Comparison of ENCODE assay signal across 13 cellular contexts in the genomic region with DNA sequence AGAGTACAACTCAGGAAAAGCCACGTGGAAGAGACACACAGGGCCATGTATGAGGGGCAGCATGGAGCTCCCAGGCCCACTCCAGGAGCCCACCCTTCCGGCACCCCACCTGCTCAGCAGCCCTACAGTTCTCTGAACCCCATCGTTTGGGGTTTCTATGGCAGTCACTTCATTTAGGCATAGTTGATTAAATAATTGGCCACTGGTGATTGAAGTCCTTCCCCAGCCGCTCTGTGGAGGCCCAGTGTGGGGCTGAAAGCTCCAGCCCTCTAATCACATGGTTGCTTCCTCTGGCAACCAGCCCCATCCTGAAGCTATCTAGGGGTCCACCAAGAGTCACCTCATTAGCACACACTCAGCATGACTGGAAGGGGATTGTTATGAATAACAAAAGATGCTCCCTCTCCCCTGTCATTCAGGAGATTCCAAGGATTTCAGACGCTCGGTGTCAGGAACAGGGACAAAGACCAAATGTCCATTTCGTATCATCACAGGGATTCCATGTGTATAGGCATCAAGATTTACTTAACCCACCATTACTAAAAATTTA. TPM values are rescaled to one million over a fixed set of nuclear protein-coding genes. Genes with fewer than 3 reads are reported as not detected.
DNase-seq lines count a peak whose midpoint lies in the region; ATAC-seq and TF ChIP-seq lines count a peak whose summit lies in the region.
"Had no signal": no experiment of that assay in that cellular context is flagged by ENCODE, and none has a peak within 500 bp of the region (broad histone marks: within the 10 kb centered on the region; RNA-seq: fewer than 3 reads in every experiment).

No MANE protein-coding gene starts in this region.

- H2BK15ac ChIP-seq in H9 (ENCODE audit: low read depth, low read length) = no peak overlapping the region

- H3K79me2 ChIP-seq in H9 (ENCODE audit: insufficient read depth, low read length) (no peaks in the 10 kb centered on the region), MM.1S (ENCODE audit: low read length) (no peaks in the 10 kb centered on the region)

- H3K36me3 ChIP-seq in MM.1S (replicated peaks; ENCODE audit: insufficient read depth, low read length) = no peaks in the 10 kb centered on the region

- H2BK5ac ChIP-seq in H9 (ENCODE audit: insufficient read length, low read length) = no peak overlapping the region

- TF ChIP-seq CTCF in H9 (conservative IDR thresholded peaks at IDR 0.05) (no peak), MM.1S (IDR thresholded peaks at IDR 0.05; ENCODE audit: low read length) (no peak)

- peaks cover 7 to 24% of the 10 kb centered on the region in 2 experiments; a peak in 3 of 4 replicates for H3K4me1 Mint-ChIP-seq in H9
- H3K4me1 Mint-ChIP-seq: B cell had no signal

- no peak overlapping the region for H2BK20ac ChIP-seq in H9 (ENCODE audit: low read depth, low read length, poor library complexity, severe bottlenecking)

- H3K4me1 ChIP-seq in H9 (ENCODE audit: insufficient read depth, low read length) = peaks cover 3% of the 10 kb centered on the region; the same call in 1 of the 2 replicates
- H3K4me1 ChIP-seq in MM.1S (ENCODE audit: low read length) = no peaks in the 10 kb centered on the region

- H4K8ac ChIP-seq in H9 (replicated peaks; ENCODE audit: insufficient read length, low read depth, low read length) = no peak overlapping the region

- ATAC-seq in GM18511 (IDR thresholded peaks at IDR 0.05; ENCODE audit: unreplicated experiment) (no peak), GM21825 (IDR thresholded peaks at IDR 0.05; ENCODE audit: unreplicated experiment) (no peak)

- no peaks in the 10 kb centered on the region for H3K9me2 ChIP-seq in MM.1S (replicated peaks; ENCODE audit: insufficient read depth, low read length)

- H3K4ac ChIP-seq in H9 (ENCODE audit: low read depth, low read length) = no peak overlapping the region

- no peaks in the 10 kb centered on the region for H3K79me1 ChIP-seq in H9 (ENCODE audit: insufficient read depth, low read depth, low read length, poor library complexity, severe bottlenecking)

- no CpG with 5 or more reads among the region's 7 CpGs for WGBS in H9 (ENCODE audit: extremely low coverage, insufficient read length, low lambda C conversion rate)

- H3K23me2 ChIP-seq in H9 (ENCODE audit: insufficient read length, low read depth, low read length, poor library complexity, severe bottlenecking) = no peaks in the 10 kb centered on the region

- H3K14ac ChIP-seq in H9 (ENCODE audit: insufficient read depth, low read length) = no peak overlapping the region

- no peak overlapping the region for H4K91ac ChIP-seq in H9 (ENCODE audit: insufficient read length, low read depth, low read length)

- no peak overlapping the region for H3K4me3 ChIP-seq in MM.1S (ENCODE audit: low read length)

- peaks cover 0 to 3% (median 0%) of the 10 kb centered on the region in 3 experiments; a peak in 3 of 7 replicates for H3K36me3 Mint-ChIP-seq in H9 (ENCODE audit: insufficient read depth in 1 of 3, low read depth in 3 of 3)
- H3K36me3 Mint-ChIP-seq: CD4-positive, alpha-beta memory T cell had no signal

- H3K27me3 ChIP-seq in H9 (ENCODE audit: insufficient read depth, low read length) (no peaks in the 10 kb centered on the region), MM.1S (replicated peaks; ENCODE audit: insufficient read depth, low read length) (no peaks in the 10 kb centered on the region)

- no peak overlapping the region for H2BK12ac ChIP-seq in H9 (ENCODE audit: insufficient read length, low read depth, low read length)

- H2BK120ac ChIP-seq in H9 (ENCODE audit: low read depth, low read length, poor library complexity, severe bottlenecking) = no peak overlapping the region

- no peak overlapping the region for H3K18ac ChIP-seq in H9 (ENCODE audit: insufficient read length, low read depth, low read length)

- DNase-seq in H9 = peak; percentile 25
- DNase-seq in ecto neural progenitor cell (ENCODE audit: low spot score) = peak; percentile 25
- peak; percentile 33 for DNase-seq in iPS DF 19.7 (ENCODE audit: low read depth, low spot score)
- peak; percentile 11 for DNase-seq in retina
- no peak for DNase-seq in NCI-H1436 treated with DMSO at 0.1 percent for 48 hours (lab: John Stamatoyannopoulos, UW)
- DNase-seq in MM.1S = no peak
- DNase-seq: DMS79 had no signal

- H3K4me2 ChIP-seq in H9 (ENCODE audit: insufficient read depth, insufficient read length, low read length) (no peak overlapping the region), MM.1S (ENCODE audit: low read depth, low read length) (no peak overlapping the region)

- no peak overlapping the region for H3K27ac Mint-ChIP-seq in H9
- H3K27ac Mint-ChIP-seq: B cell; CD4-positive, alpha-beta memory T cell had no signal

- H2AFZ ChIP-seq in H9 (ENCODE audit: low read length) (no peak overlapping the region), MM.1S (ENCODE audit: low read length) (no peak overlapping the region)

- no peak overlapping the region for H3K23ac ChIP-seq in H9 (ENCODE audit: insufficient read length, low read depth, low read length)

- H3K27me3 Mint-ChIP-seq in H9 (ENCODE audit: low read depth) = peaks cover 38% of the 10 kb centered on the region

- H3F3A ChIP-seq in MM.1S (ENCODE audit: insufficient read depth, low read length) = no peaks in the 10 kb centered on the region

- H3K9me3 Mint-ChIP-seq in H9 = peaks cover 6% of the 10 kb centered on the region in 2 experiments

- H3T11ph ChIP-seq in H9 (ENCODE audit: low read length) = no peak overlapping the region

- H3K27ac ChIP-seq in H9 (ENCODE audit: insufficient read length, low read depth, low read length) (no peak overlapping the region), MM.1S (ENCODE audit: low read length) (no peak overlapping the region)

- H4K20me1 ChIP-seq in H9 (ENCODE audit: control insufficient read depth, insufficient read depth, insufficient read length) (no peaks in the 10 kb centered on the region), MM.1S (ENCODE audit: insufficient read depth, low read length) (no peaks in the 10 kb centered on the region)

- H3K9me3 ChIP-seq in H9 (ENCODE audit: control insufficient read depth, low read depth, low read length) (no peaks in the 10 kb centered on the region), MM.1S (replicated peaks; ENCODE audit: insufficient read depth, low read length) (no peaks in the 10 kb centered on the region)

- H4K5ac ChIP-seq in H9 (ENCODE audit: insufficient read length, low read depth, low read length) = no peak overlapping the region

- H3K4me3 Mint-ChIP-seq in H9 = no peak overlapping the region
- H3K4me3 Mint-ChIP-seq: B cell; CD4-positive, alpha-beta memory T cell had no signal

- no peak overlapping the region for H3K56ac ChIP-seq in H9 (ENCODE audit: insufficient read length, low read depth, low read length)

- H2AK5ac ChIP-seq in H9 (ENCODE audit: insufficient read length, low read length) = no peak overlapping the region

- H3K9ac ChIP-seq in H9 (ENCODE audit: extremely low read depth, insufficient read length, low read length) (no peak overlapping the region), MM.1S (ENCODE audit: low read length) (no peak overlapping the region)

RNA-seq across cellular contexts. Expression of a gene that starts 12.2 kb away (rescaled TPM):
- not detected in 2 replicates for total RNA-seq in H9 (2021)
- total RNA-seq: A172; B cell; CD4-positive, alpha-beta memory T cell; G401 had no signal

RNA-seq across cellular contexts. Expression of a gene that starts 13.3 kb away (rescaled TPM):
- total RNA-seq in H9 (2021) = not detected in 2 replicates
- total RNA-seq: A172, G401 had no signal

RNA-seq across cellular contexts. Expression of a gene that starts 28.7 kb away (rescaled TPM):
- total RNA-seq in H9 (2021) = not detected in 2 replicates
- total RNA-seq: A172; B cell; CD4-positive, alpha-beta memory T cell; G401 had no signal

RNA-seq across cellular contexts. Expression of a gene that starts 46.5 kb away (rescaled TPM):
- not detected in 2 replicates for total RNA-seq in H9 (2021)
- total RNA-seq: A172 had no signal

RNA-seq across cellular contexts. Expression of a gene that starts 55.5 kb away (rescaled TPM):
- not detected in 2 replicates for total RNA-seq in H9 (2021)
- total RNA-seq: A172; B cell; CD4-positive, alpha-beta memory T cell; G401 had no signal

Comparison
In these comparisons a context has a peak if more than half of its experiments do, and no peak if none do; other contexts are left out.
1. DNase-seq: peak in H9 (single experiment), ecto neural progenitor cell (single experiment), iPS DF 19.7 (single experiment) and retina (single experiment); none in NCI-H1436 treated with DMSO at 0.1 percent for 48 hours (single experiment) and MM.1S (single experiment).